Comparison of ENCODE assay signal across 8 cellular contexts in genomic region chr14:49687942-49688700, GRCh38. TPM values are rescaled to one million over a fixed set of nuclear protein-coding genes. Genes with fewer than 3 reads are reported as not detected.
DNase-seq lines count a peak whose midpoint lies in the region; ATAC-seq, FAIRE-seq and TF ChIP-seq lines count a peak whose summit lies in the region.

A gene with protein sequence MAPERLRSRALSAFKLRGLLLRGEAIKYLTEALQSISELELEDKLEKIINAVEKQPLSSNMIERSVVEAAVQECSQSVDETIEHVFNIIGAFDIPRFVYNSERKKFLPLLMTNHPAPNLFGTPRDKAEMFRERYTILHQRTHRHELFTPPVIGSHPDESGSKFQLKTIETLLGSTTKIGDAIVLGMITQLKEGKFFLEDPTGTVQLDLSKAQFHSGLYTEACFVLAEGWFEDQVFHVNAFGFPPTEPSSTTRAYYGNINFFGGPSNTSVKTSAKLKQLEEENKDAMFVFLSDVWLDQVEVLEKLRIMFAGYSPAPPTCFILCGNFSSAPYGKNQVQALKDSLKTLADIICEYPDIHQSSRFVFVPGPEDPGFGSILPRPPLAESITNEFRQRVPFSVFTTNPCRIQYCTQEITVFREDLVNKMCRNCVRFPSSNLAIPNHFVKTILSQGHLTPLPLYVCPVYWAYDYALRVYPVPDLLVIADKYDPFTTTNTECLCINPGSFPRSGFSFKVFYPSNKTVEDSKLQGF (minus strand): TSS chr14:49688214. CDS start chr14:49688203, 11 bp downstream.

- no peaks in the 10 kb centered on the region for H3K36me3 Mint-ChIP-seq in IgD-negative memory B cell
- H3K36me3 Mint-ChIP-seq in natural killer cell, result no peaks in the 10 kb centered on the region

- DNase-seq in DMS53 (lab: John Stamatoyannopoulos, UW) (peak; percentile 81), RCC 7860 (ENCODE audit: low spot score) (peak; percentile 9), fibroblast of peridontal ligament (ENCODE audit: extremely low read depth) (peak; percentile 58), natural killer cell (peak; percentile 72)
- peak; percentile 52 to 60 for DNase-seq in activated T-helper 1 cell treated with anti-CD3 and anti-CD28 coated beads, Interleukin-2, amount 50 U/mL, for 16 hours (ENCODE audit: low read depth in 1 of 2, low spot score in 1 of 2)
- peak; percentile 34 to 67 (median 59) for DNase-seq in stimulated activated naive CD4-positive, alpha-beta T cell (lab: John Stamatoyannopoulos, UW)

- intact Hi-C loops in natural killer cell (cut with micrococcal nuclease), result loop anchor here (1.0 kb wide), 1 partner anchor 53 kb away; the partner anchor contains the start of gene DNAAF2

- H3K27me3 Mint-ChIP-seq in IgD-negative memory B cell, result no peaks in the 10 kb centered on the region
- no peaks in the 10 kb centered on the region for H3K27me3 Mint-ChIP-seq in natural killer cell (ENCODE audit: low read depth in 2 of 2)

- no peak for TF ChIP-seq CTCF in natural killer cell (IDR thresholded peaks at IDR 0.05)

- H3K9me3 Mint-ChIP-seq in IgD-negative memory B cell, result no peaks in the 10 kb centered on the region
- H3K9me3 Mint-ChIP-seq in natural killer cell, result no peaks in the 10 kb centered on the region

- peak within 1 kb of the TSS; percentile 68 to 90 (median 87) for H3K27ac Mint-ChIP-seq in IgD-negative memory B cell
- H3K27ac Mint-ChIP-seq in natural killer cell, result peak within 1 kb of the TSS; percentile 82 to 88

- H3K4me3 Mint-ChIP-seq in IgD-negative memory B cell (peak within 1 kb of the TSS; percentile 85 to 95 (median 90)), natural killer cell (peak within 1 kb of the TSS; percentile 88)

- H3K4me1 Mint-ChIP-seq in IgD-negative memory B cell (peaks cover 5 to 19% (median 9%) of the 10 kb centered on the region in 3 donors), natural killer cell (peaks cover 27 to 36% of the 10 kb centered on the region in 2 donors)

- no peak for FAIRE-seq in RCC 7860 (lab: Jason Lieb, UNC)

- ATAC-seq in GM21528 (IDR thresholded peaks at IDR 0.05; ENCODE audit: low FRiP score, unreplicated experiment) (peak; percentile 84), natural killer cell (peak; percentile 82 to 85 (median 82))

RNA-seq across cellular contexts. Expression of the gene that starts here (rescaled TPM):
- not detected for polyA plus RNA-seq in IgD-negative memory B cell
- total RNA-seq in natural killer cell, result 1 to 10 TPM; 3.0 to 4.5 (median 4.1) TPM

Comparison
In these comparisons a context has a peak if more than half of its experiments do, and no peak if none do; other contexts are left out.
1. Peak in every context shown above with its lines: DNase-seq and ATAC-seq.
2. DNase-seq: peak in every context shown above with its lines; median percentile 81 in DMS53; 72 in natural killer cell; 59 in stimulated activated naive CD4-positive, alpha-beta T cell; 58 in fibroblast of peridontal ligament; 56 in activated T-helper 1 cell treated with anti-CD3 and anti-CD28 coated beads, Interleukin-2, amount 50 U/mL, for 16 hours; 9 in RCC 7860.